Comparison of ENCODE assay signal across 8 cellular contexts in the genomic region with DNA sequence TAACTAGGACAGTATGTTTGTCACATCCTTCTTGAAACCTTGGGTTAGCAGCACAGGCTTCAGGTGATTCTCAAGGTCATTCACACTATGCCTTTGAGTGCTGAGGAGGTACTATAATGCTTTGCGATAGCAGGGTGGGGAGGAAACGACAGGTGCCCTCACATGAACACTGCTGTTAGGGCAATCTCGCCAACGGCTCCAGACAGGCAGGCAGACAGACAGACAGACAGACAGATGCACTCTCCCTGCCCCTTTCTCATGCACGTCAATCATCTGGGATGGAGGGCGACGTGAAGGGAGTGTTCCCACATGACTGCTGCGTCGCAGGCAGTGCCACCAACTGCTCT.
A peak's percentile ranks its signal among the peaks of the same experiment; 100 is the strongest.
DNase-seq lines count a peak whose midpoint lies in the region; ATAC-seq and TF ChIP-seq lines count a peak whose summit lies in the region.

No MANE protein-coding gene starts in this region.

- H3F3A ChIP-seq in DOHH2 (ENCODE audit: control insufficient read depth, insufficient read depth) = peaks cover 42% of the 10 kb centered on the region

- peaks cover 81% of the 10 kb centered on the region for H3K4me1 Mint-ChIP-seq in activated CD8-positive, alpha-beta T cell treated with anti-CD3 and anti-CD28 coated beads for 36 hours (ENCODE audit: low read depth)

- H3K9me3 ChIP-seq in DOHH2 (ENCODE audit: control insufficient read depth, insufficient read depth, low read length) (no peaks in the 10 kb centered on the region), mesenchymal stem cell (ENCODE audit: control insufficient read depth, low read length) (no peaks in the 10 kb centered on the region)

- no peak overlapping the region for H2BK5ac ChIP-seq in mesenchymal stem cell (ENCODE audit: low read depth, low read length, poor library complexity, severe bottlenecking)

- no peaks in the 10 kb centered on the region for H3K27me3 Mint-ChIP-seq in activated CD8-positive, alpha-beta T cell treated with anti-CD3 and anti-CD28 coated beads for 36 hours

- TF ChIP-seq CTCF in DOHH2 (IDR thresholded peaks at IDR 0.05; ENCODE audit: low read depth, low read length, poor library complexity, severe bottlenecking) = no peak
- TF ChIP-seq CTCF in activated CD8-positive, alpha-beta T cell treated with anti-CD3 and anti-CD28 coated beads for 36 hours (IDR thresholded peaks at IDR 0.05) = no peak

- peak overlapping the region; percentile 94 for H3K27ac Mint-ChIP-seq in activated CD8-positive, alpha-beta T cell treated with anti-CD3 and anti-CD28 coated beads for 36 hours

- CTCF ChIA-PET in activated CD8-positive, alpha-beta T cell treated with anti-CD3 and anti-CD28 coated beads for 36 hours (lab: Charles Lee) = interaction anchor here (0.6 to 1.6 kb wide), 3 partner anchors 21 to 110 kb away, joined by 3 to 4 read pairs (median 3); partner anchors contain the start of gene RAPGEF1

- H3K4me3 Mint-ChIP-seq in activated CD8-positive, alpha-beta T cell treated with anti-CD3 and anti-CD28 coated beads for 36 hours = peak overlapping the region; percentile 37

- peaks cover 4% of the 10 kb centered on the region; the same call in 1 of the 2 replicates for H4K20me1 ChIP-seq in DOHH2 (ENCODE audit: control insufficient read depth, insufficient read depth, low read depth, low read length)

- no peak overlapping the region for H2BK120ac ChIP-seq in mesenchymal stem cell (ENCODE audit: low read depth, low read length)

- no peak overlapping the region for H4K8ac ChIP-seq in mesenchymal stem cell (ENCODE audit: low read length)

- H2BK12ac ChIP-seq in mesenchymal stem cell (ENCODE audit: low read length in 2 of 2) = peak overlapping the region; percentile 49 to 66

- peak overlapping the region in 1 of 2 experiments; percentile 1 for H3K4ac ChIP-seq in mesenchymal stem cell (ENCODE audit: low read depth in 1 of 2, low read length in 2 of 2)

- peaks cover 85% of the 10 kb centered on the region for H3K79me2 ChIP-seq in DOHH2 (ENCODE audit: control insufficient read depth, low read length)

- H2AFZ ChIP-seq in mesenchymal stem cell (ENCODE audit: low read depth, low read length) = no peak overlapping the region

- H3K9me3 Mint-ChIP-seq in activated CD8-positive, alpha-beta T cell treated with anti-CD3 and anti-CD28 coated beads for 36 hours = no peaks in the 10 kb centered on the region

- POLR2A ChIA-PET in activated CD8-positive, alpha-beta T cell treated with anti-CD3 and anti-CD28 coated beads for 36 hours (lab: Charles Lee) = interaction anchor here (0.9 to 1.5 kb wide), 5 partner anchors 12 to 79 kb away, joined by 3 to 11 read pairs (median 4); no protein-coding TSS in a partner anchor

- H3K4me2 ChIP-seq in DOHH2 (ENCODE audit: low read length) (peak overlapping the region; percentile 80), mesenchymal stem cell (ENCODE audit: low read length, poor library complexity, severe bottlenecking) (no peak overlapping the region)

- intact Hi-C loops in activated CD8-positive, alpha-beta T cell treated with anti-CD3 and anti-CD28 coated beads for 36 hours (cut with micrococcal nuclease) = loop anchor here (5.0 kb wide), 1 partner anchor 75 kb away; no protein-coding TSS in a partner anchor

- H4K91ac ChIP-seq in mesenchymal stem cell (ENCODE audit: low read length) = peak overlapping the region; percentile 55

- DNase-seq in activated CD8-positive, alpha-beta T cell treated with anti-CD3 and anti-CD28 coated beads for 36 hours = peak; percentile 38
- DNase-seq in mesenchymal stem cell (no peak), SK-N-DZ (ENCODE audit: low spot score) (no peak), ACHN (no peak), iPS-NIHi11 (ENCODE audit: low spot score) (no peak), SIG-M5 treated with dmso at 0.1 percent for 504 hours (lab: John Stamatoyannopoulos, UW; ENCODE audit: unreplicated experiment) (no peak)

- H3K27me3 ChIP-seq in DOHH2 (ENCODE audit: control insufficient read depth, low read length) = no peaks in the 10 kb centered on the region
- H3K27me3 ChIP-seq in mesenchymal stem cell (ENCODE audit: control insufficient read depth in 1 of 2, insufficient read depth in 1 of 2, low read length in 2 of 2) = no peaks in the 10 kb centered on the region

- H3K27ac ChIP-seq in DOHH2 (ENCODE audit: low read depth, low read length) = peak overlapping the region; percentile 94
- no peak overlapping the region for H3K27ac ChIP-seq in mesenchymal stem cell (ENCODE audit: low read length, poor library complexity, severe bottlenecking)

- peak; percentile 20 for ATAC-seq in HG02759 (IDR thresholded peaks at IDR 0.05; ENCODE audit: unreplicated experiment)
- peak; percentile 53 for ATAC-seq in activated CD8-positive, alpha-beta T cell treated with anti-CD3 and anti-CD28 coated beads for 36 hours

- H3K18ac ChIP-seq in mesenchymal stem cell (ENCODE audit: low read depth in 1 of 2, low read length in 2 of 2) = peak overlapping the region; percentile 7 to 56

- peak overlapping the region in 1 of 2 experiments; percentile 82 for H3K14ac ChIP-seq in mesenchymal stem cell (ENCODE audit: low read length in 2 of 2)

- H3K36me3 ChIP-seq in DOHH2 (ENCODE audit: control insufficient read depth, low read length) (peaks cover 36% of the 10 kb centered on the region), mesenchymal stem cell (ENCODE audit: control insufficient read depth in 1 of 2, insufficient read depth in 2 of 2, low read depth in 1 of 2, low read length in 2 of 2) (peaks cover 0 to 4% of the 10 kb centered on the region in 2 experiments)

- WGBS in mesenchymal stem cell = 95% methylated on average over 9 of the region's 9 CpGs

- peak overlapping the region; percentile 63 for H3K4me3 ChIP-seq in DOHH2 (ENCODE audit: low read length)
- H3K4me3 ChIP-seq in mesenchymal stem cell (ENCODE audit: insufficient read depth in 1 of 2, low read depth in 1 of 2, low read length in 2 of 2) = no peak overlapping the region

- peaks cover 8% of the 10 kb centered on the region for H3K36me3 Mint-ChIP-seq in activated CD8-positive, alpha-beta T cell treated with anti-CD3 and anti-CD28 coated beads for 36 hours (ENCODE audit: low read depth)

- H3K4me1 ChIP-seq in DOHH2 (ENCODE audit: control insufficient read depth, low read length) = peaks cover 99% of the 10 kb centered on the region
- H3K4me1 ChIP-seq in mesenchymal stem cell (ENCODE audit: control insufficient read depth, insufficient read depth, low read depth, low read length) = peaks cover 23% of the 10 kb centered on the region

- no peak overlapping the region for H3K23ac ChIP-seq in mesenchymal stem cell (ENCODE audit: low read length in 2 of 2)

- H3K9ac ChIP-seq in mesenchymal stem cell (ENCODE audit: low read length) = no peak overlapping the region

- H2BK15ac ChIP-seq in mesenchymal stem cell (ENCODE audit: low read depth, poor library complexity, severe bottlenecking) = peak overlapping the region; percentile 26

- H3K9me2 ChIP-seq in DOHH2 (replicated peaks; ENCODE audit: control insufficient read depth, low read length) = no peaks in the 10 kb centered on the region

- in situ Hi-C loops in ACHN (cut with HindIII; ENCODE audit: low pct_ligation_motif_present, low pct_unique_long_range_greater_than_20kb, low sequenced_read_pairs) = no loop called here

- H2AK5ac ChIP-seq in mesenchymal stem cell (ENCODE audit: low read length, severe bottlenecking) = peak overlapping the region; percentile 11

- H3K79me1 ChIP-seq in mesenchymal stem cell (replicated peaks; ENCODE audit: low read length, poor library complexity, severe bottlenecking) = peaks cover 31% of the 10 kb centered on the region
